In the genomic region with DNA sequence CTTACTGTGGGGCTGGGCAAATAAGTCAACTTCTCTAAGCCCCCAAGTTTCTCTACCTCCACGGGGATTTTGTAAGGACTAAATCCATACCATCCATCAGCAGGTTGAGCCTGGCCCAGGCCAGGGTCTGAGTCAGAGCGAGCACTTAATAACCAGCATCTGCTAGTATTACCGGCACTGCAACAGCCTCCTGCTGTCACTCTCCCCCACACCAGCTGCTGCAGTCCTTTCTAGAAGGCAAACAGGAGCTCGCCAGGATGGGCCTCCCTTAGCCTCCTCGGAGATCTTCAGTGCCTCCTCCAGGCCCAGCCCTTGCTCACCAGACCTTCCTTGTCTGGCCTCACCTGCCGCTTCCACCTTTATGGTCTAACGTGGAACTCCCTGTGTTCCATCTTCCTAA, we compare ENCODE assay signal across 10 cellular contexts.
DNase-seq lines count a peak whose midpoint lies in the region; ATAC-seq and TF ChIP-seq lines count a peak whose summit lies in the region.
"Had no signal": no experiment of that assay in that cellular context is flagged by ENCODE, and none has a peak within 500 bp of the region (broad histone marks: within the 10 kb centered on the region; RNA-seq: fewer than 3 reads in every experiment).

No MANE protein-coding gene starts in this region.

- no peak for TF ChIP-seq CTCF in AG10803 (conservative IDR thresholded peaks at IDR 0.05; ENCODE audit: low read length)
- no peak for TF ChIP-seq CTCF in nephron progenitor cell (IDR thresholded peaks at IDR 0.05)

- peaks cover 60 to 63% of the 10 kb centered on the region in 2 donors for H3K4me1 Mint-ChIP-seq in effector memory CD8-positive, alpha-beta T cell (ENCODE audit: low read depth in 2 of 2)
- H3K4me1 Mint-ChIP-seq in nephron progenitor cell, result peaks cover 42% of the 10 kb centered on the region

- H3K36me3 Mint-ChIP-seq in effector memory CD8-positive, alpha-beta T cell (ENCODE audit: insufficient read depth), result peaks cover 53% of the 10 kb centered on the region
- no peaks in the 10 kb centered on the region for H3K36me3 Mint-ChIP-seq in nephron progenitor cell (ENCODE audit: low read depth)

- peak overlapping the region; percentile 99 to 100 for H3K27ac Mint-ChIP-seq in effector memory CD8-positive, alpha-beta T cell
- H3K27ac Mint-ChIP-seq in nephron progenitor cell, result peak overlapping the region; percentile 59

- no peaks in the 10 kb centered on the region for H3K9me3 Mint-ChIP-seq in effector memory CD8-positive, alpha-beta T cell
- H3K9me3 Mint-ChIP-seq in nephron progenitor cell, result no peaks in the 10 kb centered on the region

- peak overlapping the region; percentile 99 for H3K4me3 ChIP-seq in AG10803 (ENCODE audit: low read length)

- H3K4me3 Mint-ChIP-seq in effector memory CD8-positive, alpha-beta T cell, result peak overlapping the region; percentile 99
- H3K4me3 Mint-ChIP-seq in nephron progenitor cell, result no peak overlapping the region

- no peak for ATAC-seq in effector memory CD8-positive, alpha-beta T cell (replicated peaks)
- no peak for ATAC-seq in HG02852 (IDR thresholded peaks at IDR 0.05; ENCODE audit: unreplicated experiment)

- no peaks in the 10 kb centered on the region for H3K27me3 Mint-ChIP-seq in effector memory CD8-positive, alpha-beta T cell
- peaks cover 3% of the 10 kb centered on the region for H3K27me3 Mint-ChIP-seq in nephron progenitor cell (ENCODE audit: low read depth, poor library complexity)

- DNase-seq in AG10803 (ENCODE audit: low read depth), result peak; percentile 46
- DNase-seq in NCI-H1694 (lab: John Stamatoyannopoulos, UW), result peak; percentile 94
- DNase-seq in effector memory CD8-positive, alpha-beta T cell, result no peak
- DNase-seq in nephron progenitor cell, result no peak
- DNase-seq in NCI-H345 treated with DMSO at 0.1 percent for 48 hours (lab: John Stamatoyannopoulos, UW; ENCODE audit: unreplicated experiment), result no peak
- DNase-seq in iPS-NIHi7 (ENCODE audit: extremely low spot score), result no peak
- DNase-seq in SIG-M5 treated with dmso at 0.1 percent for 504 hours (lab: John Stamatoyannopoulos, UW; ENCODE audit: unreplicated experiment), result no peak
- DNase-seq: H7, MV-4-11 had no signal

Comparison
In these comparisons a context has a peak if more than half of its experiments do, and no peak if none do; other contexts are left out.
1. DNase-seq: peak in AG10803 (single experiment) and NCI-H1694 (single experiment); none in effector memory CD8-positive, alpha-beta T cell (0 of 3), nephron progenitor cell (single experiment), NCI-H345 treated with DMSO at 0.1 percent for 48 hours (single experiment), iPS-NIHi7 (single experiment) and SIG-M5 treated with dmso at 0.1 percent for 504 hours (single experiment).